In genomic region chr17:45428050-45428953, GRCh38 we compare ENCODE assay signal across 2 cellular contexts.
TF ChIP-seq lines count a peak whose summit lies in the region.

No MANE protein-coding gene starts in this region.

TF ChIP-seq in A549, 52 proteins besides CTCF, POLR2A, EP300 and RAD21 (continued from another document):
- TF ChIP-seq, protein P1, sequence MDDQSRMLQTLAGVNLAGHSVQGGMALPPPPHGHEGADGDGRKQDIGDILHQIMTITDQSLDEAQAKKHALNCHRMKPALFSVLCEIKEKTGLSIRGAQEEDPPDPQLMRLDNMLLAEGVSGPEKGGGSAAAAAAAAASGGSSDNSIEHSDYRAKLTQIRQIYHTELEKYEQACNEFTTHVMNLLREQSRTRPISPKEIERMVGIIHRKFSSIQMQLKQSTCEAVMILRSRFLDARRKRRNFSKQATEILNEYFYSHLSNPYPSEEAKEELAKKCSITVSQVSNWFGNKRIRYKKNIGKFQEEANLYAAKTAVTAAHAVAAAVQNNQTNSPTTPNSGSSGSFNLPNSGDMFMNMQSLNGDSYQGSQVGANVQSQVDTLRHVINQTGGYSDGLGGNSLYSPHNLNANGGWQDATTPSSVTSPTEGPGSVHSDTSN (IDR thresholded peaks at IDR 0.05), result peak; percentile 52; the same call in 1 of the 2 replicates
- TF ChIP-seq HEYL (CRISPR knock-in tag; IDR thresholded peaks at IDR 0.05) (no peak), CHD4 (IDR thresholded peaks at IDR 0.05; ENCODE audit: borderline replicate concordance) (no peak), ESRRA (IDR thresholded peaks at IDR 0.05; ENCODE audit: borderline replicate concordance, low read length) (0 out of 2 replicates have a peak, but pooled peaks have one; percentile 16), POLR2AphosphoS2 (conservative IDR thresholded peaks at IDR 0.05; ENCODE audit: low read length) (no peak), SMC3 (IDR thresholded peaks at IDR 0.05) (peak; percentile 93), MAZ (IDR thresholded peaks at IDR 0.05; ENCODE audit: borderline replicate concordance, low read depth, low read length) (0 out of 2 replicates have a peak, but pooled peaks have one; percentile 50)
- TF ChIP-seq, protein P2, sequence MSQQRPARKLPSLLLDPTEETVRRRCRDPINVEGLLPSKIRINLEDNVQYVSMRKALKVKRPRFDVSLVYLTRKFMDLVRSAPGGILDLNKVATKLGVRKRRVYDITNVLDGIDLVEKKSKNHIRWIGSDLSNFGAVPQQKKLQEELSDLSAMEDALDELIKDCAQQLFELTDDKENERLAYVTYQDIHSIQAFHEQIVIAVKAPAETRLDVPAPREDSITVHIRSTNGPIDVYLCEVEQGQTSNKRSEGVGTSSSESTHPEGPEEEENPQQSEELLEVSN (IDR thresholded peaks at IDR 0.05; ENCODE audit: borderline replicate concordance, low read depth), result peak; percentile 26; the same call in 1 of the 2 replicates
- TF ChIP-seq, protein P3, sequence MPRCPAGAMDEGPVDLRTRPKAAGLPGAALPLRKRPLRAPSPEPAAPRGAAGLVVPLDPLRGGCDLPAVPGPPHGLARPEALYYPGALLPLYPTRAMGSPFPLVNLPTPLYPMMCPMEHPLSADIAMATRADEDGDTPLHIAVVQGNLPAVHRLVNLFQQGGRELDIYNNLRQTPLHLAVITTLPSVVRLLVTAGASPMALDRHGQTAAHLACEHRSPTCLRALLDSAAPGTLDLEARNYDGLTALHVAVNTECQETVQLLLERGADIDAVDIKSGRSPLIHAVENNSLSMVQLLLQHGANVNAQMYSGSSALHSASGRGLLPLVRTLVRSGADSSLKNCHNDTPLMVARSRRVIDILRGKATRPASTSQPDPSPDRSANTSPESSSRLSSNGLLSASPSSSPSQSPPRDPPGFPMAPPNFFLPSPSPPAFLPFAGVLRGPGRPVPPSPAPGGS (IDR thresholded peaks at IDR 0.05), result no peak

TF ChIP-seq in H1, 55 proteins besides CTCF, POLR2A, EP300 and RAD21 (continued from another document):
- TF ChIP-seq FOSL1 (IDR thresholded peaks at IDR 0.05; ENCODE audit: insufficient read depth, low read depth, low read length), result 0 out of 2 replicates have a peak, but pooled peaks have one; percentile 32
- 0 out of 2 replicates have a peak, but pooled peaks have one; percentile 48 for TF ChIP-seq GABPA (IDR thresholded peaks at IDR 0.05; ENCODE audit: borderline replicate concordance, insufficient read depth, low read length)
- peak in 1 of 2 experiments; percentile 55; a peak in 1 of 4 replicates for TF ChIP-seq HDAC2 (IDR thresholded peaks at IDR 0.05; ENCODE audit: borderline replicate concordance in 1 of 2, low read depth in 2 of 2, low read length in 2 of 2)
- TF ChIP-seq YY1 (IDR thresholded peaks at IDR 0.05; ENCODE audit: low read depth, low read length), result peak; percentile 81; the same call in 1 of the 2 replicates
- no peak for TF ChIP-seq SIX5 (IDR thresholded peaks at IDR 0.05; ENCODE audit: low read depth, low read length)
- TF ChIP-seq CTBP2 (IDR thresholded peaks at IDR 0.05; ENCODE audit: borderline replicate concordance, insufficient read depth, insufficient read length, low read length), result peak; percentile 66
- no peak for TF ChIP-seq SIRT6 (IDR thresholded peaks at IDR 0.05; ENCODE audit: low read length)
- TF ChIP-seq POU5F1 (IDR thresholded peaks at IDR 0.05; ENCODE audit: low read depth, low read length), result no peak
- TF ChIP-seq TEAD4 (IDR thresholded peaks at IDR 0.05; ENCODE audit: low read depth, low read length), result 0 out of 2 replicates have a peak, but pooled peaks have one; percentile 9
- TF ChIP-seq JUN (IDR thresholded peaks at IDR 0.05; ENCODE audit: low read depth, low read length), result no peak
- 0 out of 2 replicates have a peak, but pooled peaks have one; percentile 38 for TF ChIP-seq CREB1 (IDR thresholded peaks at IDR 0.05)
- no peak for TF ChIP-seq RXRA (IDR thresholded peaks at IDR 0.05; ENCODE audit: insufficient read depth, low read depth, low read length)
- TF ChIP-seq, protein P2 (IDR thresholded peaks at IDR 0.05), result peak; percentile 39; the same call in 1 of the 2 replicates
- 0 out of 4 replicates have a peak, but pooled peaks of 1 of the 2 experiments have one; percentile 44 for TF ChIP-seq SIN3A (conservative IDR thresholded peaks at IDR 0.05 in 1 of 2, IDR thresholded peaks at IDR 0.05 in 1 of 2; ENCODE audit: low read depth in 1 of 2, low read length in 2 of 2)
- no peak for TF ChIP-seq TBP (IDR thresholded peaks at IDR 0.05; ENCODE audit: low read depth, low read length)
TF ChIP-seq in H1: peak in this region for 10.
